ENCODE assay signal across 16 cellular contexts in the genomic region with DNA sequence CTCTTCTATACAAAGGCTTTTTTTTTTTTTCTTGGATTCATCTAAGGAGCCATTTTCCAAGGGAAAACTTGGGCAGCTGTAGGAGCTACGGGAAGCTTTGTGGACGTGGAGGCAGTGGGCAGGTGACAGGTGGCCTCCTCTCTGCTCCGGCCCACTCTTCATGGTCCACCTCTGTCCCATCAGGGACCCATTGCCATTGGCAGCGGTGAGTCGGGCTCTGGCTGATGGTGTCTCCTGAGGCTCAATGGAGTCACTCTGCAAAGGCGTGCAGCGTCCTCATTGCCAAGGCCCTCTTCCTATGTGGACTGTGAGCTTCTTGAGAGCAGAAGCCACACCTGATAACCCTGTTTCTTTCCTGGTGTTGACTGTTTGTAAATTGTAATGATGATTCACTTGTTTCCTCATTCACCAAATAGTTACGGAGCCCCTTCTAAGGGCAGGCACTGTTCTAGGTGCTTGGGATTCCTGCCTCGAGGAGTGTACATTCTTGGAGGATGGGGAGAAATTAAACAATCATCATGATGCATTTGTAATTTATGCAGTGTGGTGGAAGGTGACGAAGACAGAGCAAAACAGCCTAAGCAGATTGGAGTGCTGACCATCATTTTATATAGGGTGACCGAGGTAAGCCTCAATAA.
A peak's percentile ranks its signal among the peaks of the same experiment; 100 is the strongest.
DNase-seq lines count a peak whose midpoint lies in the region; ATAC-seq, FAIRE-seq and TF ChIP-seq lines count a peak whose summit lies in the region.
"Had no signal": no experiment of that assay in that cellular context is flagged by ENCODE, and none has a peak within 500 bp of the region (broad histone marks: within the 10 kb centered on the region; RNA-seq: fewer than 3 reads in every experiment).

No MANE protein-coding gene starts in this region.

- no peaks in the 10 kb centered on the region for H3K36me3 Mint-ChIP-seq in nephron (ENCODE audit: low read depth)

- H3K4me1 ChIP-seq in right cardiac atrium (ENCODE audit: control insufficient read depth, insufficient read depth, low read length) = no peaks in the 10 kb centered on the region

- peaks cover 50% of the 10 kb centered on the region for H3K4me1 Mint-ChIP-seq in nephron
- H3K4me1 Mint-ChIP-seq: B cell had no signal

- intact Hi-C loops in cardiac septum (cut with DNase I) = no loop called here
- intact Hi-C loops in right cardiac atrium (cut with DNase I) = no loop called here

- peaks cover 2% of the 10 kb centered on the region for H3K9me3 Mint-ChIP-seq in nephron
- H3K9me3 Mint-ChIP-seq: CD4-positive, alpha-beta T cell had no signal

- no peaks in the 10 kb centered on the region for H3K27me3 ChIP-seq in right cardiac atrium (ENCODE audit: control insufficient read depth, insufficient read depth)
- no peaks in the 10 kb centered on the region for H3K27me3 ChIP-seq in MG63

- DNase-seq in cardiac septum (ENCODE audit: low spot score) (peak; percentile 24), right cardiac atrium (no peak), fibroblast of villous mesenchyme (ENCODE audit: low read depth) (peak; percentile 63), SHP77 (lab: John Stamatoyannopoulos, UW) (no peak), GM12891 (ENCODE audit: insufficient read length, low spot score) (no peak), MG63 (no peak)
- DNase-seq: C1 segment of cervical spinal cord; Calu3; CD4-positive, alpha-beta T cell; DMS 273 treated with DMSO at 0.1 percent for 48 hours; GOT3; H9 had no signal

- peak overlapping the region in 2 of 3 experiments; percentile 24 to 36 for H3K27ac Mint-ChIP-seq in nephron
- H3K27ac Mint-ChIP-seq: B cell; CD4-positive, alpha-beta T cell; H9 had no signal

- H3K4me3 ChIP-seq in right cardiac atrium (ENCODE audit: low read length) (no peak overlapping the region), fibroblast of villous mesenchyme (ENCODE audit: low read depth, low read length) (no peak overlapping the region), MG63 (no peak overlapping the region)

- no peak overlapping the region for H3K27ac ChIP-seq in right cardiac atrium (ENCODE audit: low read length)

- H3K27me3 Mint-ChIP-seq in nephron (ENCODE audit: low read depth) = peaks cover 7% of the 10 kb centered on the region
- H3K27me3 Mint-ChIP-seq: CD4-positive, alpha-beta T cell had no signal

- H3K36me3 ChIP-seq in MG63 = no peaks in the 10 kb centered on the region

- no peak for FAIRE-seq in GM12891 (lab: Jason Lieb, UNC)
- FAIRE-seq: A204.1, GM18507 had no signal

- no peak for TF ChIP-seq CTCF in fibroblast of villous mesenchyme (IDR thresholded peaks at IDR 0.05; ENCODE audit: insufficient read depth, low read depth, low read length)
- no peak for TF ChIP-seq CTCF in nephron (IDR thresholded peaks at IDR 0.05; ENCODE audit: unreplicated experiment in 3 of 3)

- H3K4me3 Mint-ChIP-seq in nephron = no peak overlapping the region
- H3K4me3 Mint-ChIP-seq: B cell; CD4-positive, alpha-beta T cell; H9 had no signal

- no peak for ATAC-seq in right cardiac atrium

- WGBS in right cardiac atrium = 96% methylated on average over 11 of the region's 11 CpGs

- H3K9me3 ChIP-seq in right cardiac atrium (ENCODE audit: control insufficient read depth, low read length) (no peaks in the 10 kb centered on the region), MG63 (no peaks in the 10 kb centered on the region)

- TF ChIP-seq POLR2A in GM12891 (IDR thresholded peaks at IDR 0.05; ENCODE audit: low read depth, low read length) = no peak

TF ChIP-seq in GM12891, 5 proteins besides CTCF, POLR2A, EP300 and RAD21:
- no peak for TF ChIP-seq POLR2AphosphoS5 (IDR thresholded peaks at IDR 0.05; ENCODE audit: low read depth, low read length)
- TF ChIP-seq PAX5 (IDR thresholded peaks at IDR 0.05; ENCODE audit: insufficient read depth, low read length, severe bottlenecking) = no peak
- no peak for TF ChIP-seq POU2F2 (IDR thresholded peaks at IDR 0.05; ENCODE audit: low read depth, low read length)
- no peak for TF ChIP-seq SPI1 (IDR thresholded peaks at IDR 0.05; ENCODE audit: low read depth, low read length)
- no peak for TF ChIP-seq TAF1 (IDR thresholded peaks at IDR 0.05; ENCODE audit: low read depth, low read length)

Comparison
In these comparisons a context has a peak if more than half of its experiments do, and no peak if none do; other contexts are left out.
1. DNase-seq: peak in cardiac septum (single experiment) and fibroblast of villous mesenchyme (single experiment); none in right cardiac atrium (0 of 3), SHP77 (0 of 2), GM12891 (single experiment) and MG63 (single experiment).